Comparison of ENCODE assay signal across 11 cellular contexts in the genomic region with DNA sequence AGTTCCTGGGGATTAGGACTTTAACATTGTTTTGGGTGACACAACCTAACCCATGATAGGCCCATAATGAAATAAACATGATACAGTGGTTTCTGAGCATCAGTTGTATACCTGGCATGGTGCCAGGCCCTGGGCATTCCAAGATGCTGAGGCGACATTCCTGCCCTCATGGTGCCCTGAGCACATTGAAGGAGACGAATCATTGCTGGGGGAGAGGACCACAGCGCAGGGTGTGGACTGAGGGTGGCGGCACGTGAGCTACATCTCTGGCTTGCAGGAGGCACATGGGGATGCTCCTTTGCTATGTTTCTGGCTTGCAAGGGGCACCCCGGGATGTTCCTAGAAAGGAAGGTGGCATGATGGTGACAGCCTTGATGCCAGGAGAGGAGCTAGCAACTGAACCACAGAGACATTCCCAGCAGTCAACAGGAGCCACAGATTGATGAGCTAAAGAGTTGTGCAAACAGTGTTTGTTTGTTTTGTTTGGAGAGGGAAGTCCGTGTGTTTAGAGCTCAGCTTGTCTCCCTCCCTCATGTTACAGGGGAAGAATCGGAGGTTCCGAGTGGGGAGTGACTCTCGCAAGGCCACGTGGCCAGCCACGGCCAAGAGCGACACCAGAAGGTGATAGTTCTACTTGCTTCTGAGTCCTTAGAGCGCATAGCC.
DNase-seq lines count a peak whose midpoint lies in the region; ATAC-seq, FAIRE-seq and TF ChIP-seq lines count a peak whose summit lies in the region.
"Had no signal": no experiment of that assay in that cellular context is flagged by ENCODE, and none has a peak within 500 bp of the region (broad histone marks: within the 10 kb centered on the region; RNA-seq: fewer than 3 reads in every experiment).

No MANE protein-coding gene starts in this region.

- FAIRE-seq in bronchial epithelial cell (lab: Jason Lieb, UNC) = peak; percentile 80
- FAIRE-seq: colon, islet of Langerhans had no signal

- H3K4me3 ChIP-seq in bronchial epithelial cell (ENCODE audit: low read depth, low read length) = no peak overlapping the region
- no peak overlapping the region for H3K4me3 ChIP-seq in osteoblast (ENCODE audit: insufficient read depth, low read length)
- H3K4me3 ChIP-seq: Peyer's patch had no signal

- no peaks in the 10 kb centered on the region for H4K20me1 ChIP-seq in osteoblast (ENCODE audit: insufficient read depth, low read length)

- H3K4me2 ChIP-seq in osteoblast (ENCODE audit: insufficient read depth, low read length) = no peak overlapping the region

- H3K27ac ChIP-seq in osteoblast (ENCODE audit: low read depth, low read length) = peak overlapping the region; percentile 53
- H3K27ac ChIP-seq: Peyer's patch had no signal

- no peak for ATAC-seq in natural killer cell

- no peaks in the 10 kb centered on the region for H3K9me3 ChIP-seq in osteoblast (ENCODE audit: low read depth, low read length)

- H3K4me1 ChIP-seq in osteoblast (ENCODE audit: insufficient read depth, low read length) = peaks cover 12% of the 10 kb centered on the region
- H3K4me1 ChIP-seq: Peyer's patch had no signal

- no peaks in the 10 kb centered on the region for H3K79me2 ChIP-seq in osteoblast (ENCODE audit: insufficient read depth, low read length)

- H3K36me3 Mint-ChIP-seq in activated T-helper 2 cell treated with anti-CD3 and anti-CD28 coated beads, Interferon-gamma antibody, Interleukin-2, Interleukin-4, amounts not matched to agents 10 μg/mL and 5 μg/mL and 100 μg/mL, durations not matched to agents 14 hours and 24 hours and 36 hours (ENCODE audit: low read depth) = peaks cover 14% of the 10 kb centered on the region
- H3K36me3 Mint-ChIP-seq in natural killer cell = no peaks in the 10 kb centered on the region

- H3K27me3 ChIP-seq in bronchial epithelial cell (ENCODE audit: control insufficient read depth, insufficient read depth, low read length) = no peaks in the 10 kb centered on the region
- no peaks in the 10 kb centered on the region for H3K27me3 ChIP-seq in osteoblast (ENCODE audit: insufficient read depth, low read length)
- H3K27me3 ChIP-seq: Peyer's patch had no signal

- no peak overlapping the region for H3K27ac Mint-ChIP-seq in activated T-helper 2 cell treated with anti-CD3 and anti-CD28 coated beads, Interferon-gamma antibody, Interleukin-2, Interleukin-4, amounts not matched to agents 10 μg/mL and 5 μg/mL and 100 μg/mL, durations not matched to agents 14 hours and 24 hours and 36 hours
- H3K27ac Mint-ChIP-seq in natural killer cell = no peak overlapping the region

- peaks cover 7% of the 10 kb centered on the region for H3K9me3 Mint-ChIP-seq in activated T-helper 2 cell treated with anti-CD3 and anti-CD28 coated beads, Interferon-gamma antibody, Interleukin-2, Interleukin-4, amounts not matched to agents 10 μg/mL and 5 μg/mL and 100 μg/mL, durations not matched to agents 14 hours and 24 hours and 36 hours
- H3K9me3 Mint-ChIP-seq in natural killer cell = no peaks in the 10 kb centered on the region

- H3K36me3 ChIP-seq in bronchial epithelial cell (ENCODE audit: control insufficient read depth, insufficient read depth, low read length) = no peaks in the 10 kb centered on the region
- H3K36me3 ChIP-seq in osteoblast (ENCODE audit: insufficient read depth, low read length) = no peaks in the 10 kb centered on the region
- H3K36me3 ChIP-seq: Peyer's patch had no signal

- H2AFZ ChIP-seq in osteoblast (ENCODE audit: low read length) = peak overlapping the region; percentile 51

- DNase-seq in ELR (ENCODE audit: low read depth) = peak; percentile 75
- DNase-seq in NCI-H2196 (lab: John Stamatoyannopoulos, UW; ENCODE audit: unreplicated experiment) = peak; percentile 9
- peak; percentile 19 for DNase-seq in bronchial epithelial cell (ENCODE audit: low read depth)
- peak; percentile 86 for DNase-seq in osteoblast (ENCODE audit: insufficient read length, low spot score, missing footprints)
- no peak for DNase-seq in activated T-cell treated with anti-CD3 and anti-CD28 coated beads, Interleukin-2, amount 50 U/mL, for 48 hours
- no peak for DNase-seq in NAMALWA (ENCODE audit: low spot score)
- DNase-seq in activated T-helper 2 cell treated with anti-CD3 and anti-CD28 coated beads, Interferon-gamma antibody, Interleukin-2, Interleukin-4, amounts not matched to agents 10 μg/mL and 5 μg/mL and 100 μg/mL, durations not matched to agents 14 hours and 24 hours and 36 hours (ENCODE audit: low spot score) = no peak
- DNase-seq in natural killer cell = no peak
- DNase-seq: Peyer's patch had no signal

- H3K4me3 Mint-ChIP-seq in activated T-helper 2 cell treated with anti-CD3 and anti-CD28 coated beads, Interferon-gamma antibody, Interleukin-2, Interleukin-4, amounts not matched to agents 10 μg/mL and 5 μg/mL and 100 μg/mL, durations not matched to agents 14 hours and 24 hours and 36 hours (ENCODE audit: low read depth) = no peak overlapping the region
- H3K4me3 Mint-ChIP-seq in natural killer cell = no peak overlapping the region

- no peaks in the 10 kb centered on the region for H3K27me3 Mint-ChIP-seq in activated T-helper 2 cell treated with anti-CD3 and anti-CD28 coated beads, Interferon-gamma antibody, Interleukin-2, Interleukin-4, amounts not matched to agents 10 μg/mL and 5 μg/mL and 100 μg/mL, durations not matched to agents 14 hours and 24 hours and 36 hours (ENCODE audit: low read depth)
- no peaks in the 10 kb centered on the region for H3K27me3 Mint-ChIP-seq in natural killer cell (ENCODE audit: low read depth in 2 of 2)

- H3K4me1 Mint-ChIP-seq in activated T-helper 2 cell treated with anti-CD3 and anti-CD28 coated beads, Interferon-gamma antibody, Interleukin-2, Interleukin-4, amounts not matched to agents 10 μg/mL and 5 μg/mL and 100 μg/mL, durations not matched to agents 14 hours and 24 hours and 36 hours (ENCODE audit: low read depth) = no peaks in the 10 kb centered on the region
- H3K4me1 Mint-ChIP-seq in natural killer cell = peaks cover 26 to 42% of the 10 kb centered on the region in 2 donors

- intact Hi-C loops in activated T-helper 2 cell treated with anti-CD3 and anti-CD28 coated beads, Interferon-gamma antibody, Interleukin-2, Interleukin-4, amounts not matched to agents 10 μg/mL and 5 μg/mL and 100 μg/mL, durations not matched to agents 14 hours and 24 hours and 36 hours (cut with micrococcal nuclease) = no loop called here
- intact Hi-C loops in natural killer cell (cut with micrococcal nuclease) = no loop called here

- TF ChIP-seq CTCF in bronchial epithelial cell (IDR thresholded peaks at IDR 0.05; ENCODE audit: insufficient read depth, low read length, severe bottlenecking) = no peak
- TF ChIP-seq CTCF in osteoblast (IDR thresholded peaks at IDR 0.05; ENCODE audit: extremely low read depth, low read depth, low read length) = no peak
- no peak for TF ChIP-seq CTCF in natural killer cell (IDR thresholded peaks at IDR 0.05)

Comparison
In these comparisons a context has a peak if more than half of its experiments do, and no peak if none do; other contexts are left out.
1. DNase-seq: peak in ELR (single experiment), NCI-H2196 (single experiment), bronchial epithelial cell (single experiment) and osteoblast (single experiment); none in activated T-cell treated with anti-CD3 and anti-CD28 coated beads, Interleukin-2, amount 50 U/mL, for 48 hours (0 of 2), NAMALWA (single experiment), activated T-helper 2 cell treated with anti-CD3 and anti-CD28 coated beads, Interferon-gamma antibody, Interleukin-2, Interleukin-4, amounts not matched to agents 10 μg/mL and 5 μg/mL and 100 μg/mL, durations not matched to agents 14 hours and 24 hours and 36 hours (single experiment) and natural killer cell (single experiment).